8 cellular contexts compared by ENCODE assay signal in the genomic region with DNA sequence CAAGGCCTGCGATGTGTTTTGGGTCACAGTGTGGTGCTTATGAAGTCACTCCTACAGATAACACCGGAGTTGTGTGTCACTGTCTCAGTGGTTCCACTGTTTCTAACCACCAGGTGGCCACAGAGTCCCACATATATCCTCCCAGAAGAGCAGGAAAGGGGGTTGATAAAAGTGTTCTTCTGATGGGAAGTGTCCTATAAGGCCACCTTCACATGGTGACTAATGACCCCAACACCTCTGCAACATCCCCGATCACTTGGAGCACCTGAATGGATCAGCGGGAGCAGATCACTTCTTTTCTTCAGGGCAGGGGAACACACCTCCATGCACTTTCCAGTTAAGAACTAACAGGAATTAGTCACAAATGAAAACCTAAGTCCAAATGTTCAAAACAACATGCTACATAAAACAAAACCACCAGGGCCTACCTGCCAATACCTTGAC.
DNase-seq lines count a peak whose midpoint lies in the region; ATAC-seq and TF ChIP-seq lines count a peak whose summit lies in the region.
"Not testable (repeated sequence)": the region's sequence is repeated elsewhere in the genome, so short reads cannot be mapped to it uniquely, and the experiment has no call there.

No MANE protein-coding gene starts in this region.

- H3K36me3 ChIP-seq in endodermal cell (ENCODE audit: control insufficient read depth, insufficient read depth, low read length); liver (ENCODE audit: control insufficient read depth in 4 of 4, insufficient read depth in 3 of 4, low read depth in 1 of 4, low read length in 3 of 4): not testable (repeated sequence)

- H3K4me3 Mint-ChIP-seq in endodermal cell, result not testable (repeated sequence)

- H3K27ac Mint-ChIP-seq in endodermal cell, result not testable (repeated sequence)

- not testable (repeated sequence) for H3K27ac ChIP-seq in endodermal cell (ENCODE audit: low read depth, low read length); liver (ENCODE audit: low read depth in 1 of 2, low read length in 2 of 2)

- H3K9ac ChIP-seq in endodermal cell (ENCODE audit: extremely low read depth, low read length, poor library complexity, severe bottlenecking); liver (ENCODE audit: low read depth in 1 of 2, low read length in 2 of 2): not testable (repeated sequence)

- not testable (repeated sequence) for H3K4me1 ChIP-seq in endodermal cell (ENCODE audit: control insufficient read depth, insufficient read depth, low read length); liver (ENCODE audit: control insufficient read depth in 4 of 4, insufficient read depth in 4 of 4, low read length in 3 of 4)

- WGBS in endodermal cell (ENCODE audit: insufficient coverage in 1 of 2, insufficient read length in 1 of 2), 2 experiments, result 15 to 40% methylated on average over 2 to 4 of the region's 4 CpGs
- 11% methylated on average over 4 of the region's 4 CpGs for WGBS in liver

- in situ Hi-C loops in SK-MEL-5 (cut with HindIII; ENCODE audit: low pct_unique_long_range_greater_than_20kb, low sequenced_read_pairs), result not testable (repeated sequence)

- peak; percentile 82 for DNase-seq in AG08395 (ENCODE audit: low spot score)
- peak; percentile 11 for DNase-seq in NCI-H1092 (lab: John Stamatoyannopoulos, UW)
- DNase-seq in SK-MEL-5 (ENCODE audit: low read depth, low spot score), result peak; percentile 92
- peak; percentile 55 for DNase-seq in activated T-helper 1 cell treated with Interleukin-2 at 50 U/mL for 16 hours (ENCODE audit: low read depth)
- DNase-seq in endodermal cell, result peak; percentile 91
- peak; percentile 16 to 58 for DNase-seq in stimulated activated CD4-positive, alpha-beta T cell treated with anti-CD3 and anti-CD28 coated beads, Interleukin-15, amount 100 ng/mL, for 1 hour (ENCODE audit: low read depth in 1 of 2, low spot score in 1 of 2)

- not testable (repeated sequence) for H3K4me3 ChIP-seq in endodermal cell (ENCODE audit: low read length); liver (ENCODE audit: low read depth in 1 of 3, low read length in 3 of 3)

- H3K36me3 Mint-ChIP-seq in endodermal cell (ENCODE audit: low read depth), result not testable (repeated sequence)

- H3K9me3 ChIP-seq in endodermal cell (ENCODE audit: control insufficient read depth, low read length); liver (ENCODE audit: control insufficient read depth in 4 of 4, low read length in 3 of 4): not testable (repeated sequence)

- H3K9me3 Mint-ChIP-seq in endodermal cell, result not testable (repeated sequence)

- peaks cover 14% of the 10 kb centered on the region for H3K4me1 Mint-ChIP-seq in endodermal cell

- not testable (repeated sequence) for H3K27me3 Mint-ChIP-seq in endodermal cell (ENCODE audit: insufficient read depth)

- TF ChIP-seq CTCF in endodermal cell (conservative IDR thresholded peaks at IDR 0.05), result peak; percentile 87
- TF ChIP-seq CTCF in liver (IDR thresholded peaks at IDR 0.05; ENCODE audit: low read depth, low read length, missing input control), result peak; percentile 66

- ATAC-seq in GM18907 (IDR thresholded peaks at IDR 0.05; ENCODE audit: unreplicated experiment), result peak; percentile 62

- H3K27me3 ChIP-seq in endodermal cell (ENCODE audit: control insufficient read depth, insufficient read depth, low read length, poor library complexity, severe bottlenecking); liver (ENCODE audit: control insufficient read depth in 4 of 4, insufficient read depth in 4 of 4, low read length in 3 of 4): not testable (repeated sequence)

- peak; percentile 89 to 90 for TF ChIP-seq RAD21 in liver (IDR thresholded peaks at IDR 0.05)

TF ChIP-seq in liver, 16 proteins besides CTCF, POLR2A, EP300 and RAD21:
- peak in 1 of 2 donors; percentile 23 for TF ChIP-seq RXRA (IDR thresholded peaks at IDR 0.05)

Comparison
In these comparisons a context has a peak if more than half of its experiments do, and no peak if none do; other contexts are left out.
1. DNase-seq: peak in every context shown above with its lines; median percentile 92 in SK-MEL-5; 91 in endodermal cell; 82 in AG08395; 55 in activated T-helper 1 cell treated with Interleukin-2 at 50 U/mL for 16 hours; 37 in stimulated activated CD4-positive, alpha-beta T cell treated with anti-CD3 and anti-CD28 coated beads, Interleukin-15, amount 100 ng/mL, for 1 hour; 11 in NCI-H1092.